Comparison of ENCODE assay signal across 27 cellular contexts in the genomic region with DNA sequence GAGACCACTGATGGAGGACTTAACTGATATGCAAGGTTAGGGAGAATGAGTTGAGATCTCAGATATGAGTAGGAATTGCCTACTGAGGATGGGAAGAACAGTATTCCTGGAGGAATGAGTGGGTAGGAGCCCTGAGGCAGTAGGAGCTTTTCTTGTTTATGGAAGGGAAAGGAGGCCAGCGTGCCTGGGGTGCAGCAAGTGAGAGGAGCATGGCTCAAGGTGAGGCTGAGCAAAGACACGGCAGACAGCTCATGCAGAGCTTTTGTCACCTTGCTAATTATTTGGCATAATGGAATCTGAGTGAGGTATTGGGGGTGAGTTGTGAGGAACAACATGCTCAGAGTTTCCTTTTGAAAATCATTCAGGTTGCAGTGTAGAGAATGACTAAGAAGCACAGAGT.
"Had no signal": no experiment of that assay in that cellular context is flagged by ENCODE, and none has a peak within 500 bp of the region (broad histone marks: within the 10 kb centered on the region; RNA-seq: fewer than 3 reads in every experiment).

No MANE protein-coding gene starts in this region.

- H3K4me3 ChIP-seq: ascending aorta, esophagus squamous epithelium, gastroesophageal sphincter had no signal

- H3K36me3 ChIP-seq: ascending aorta, esophagus squamous epithelium, gastroesophageal sphincter had no signal

- H3K27ac Mint-ChIP-seq: activated CD4-positive, alpha-beta memory T cell treated with anti-CD3 and anti-CD28 coated beads, Interleukin-2, amount 10 ng/mL, durations not matched to agents 7 days and 5 days; activated CD4-positive, alpha-beta T cell treated with anti-CD3 and anti-CD28 coated beads, Interleukin-2, amount 10 ng/mL, durations not matched to agents 7 days and 5 days; activated naive CD4-positive, alpha-beta T cell treated with anti-CD3 and anti-CD28 coated beads, Interleukin-2, amount 10 ng/mL, durations not matched to agents 7 days and 5 days; activated naive CD8-positive, alpha-beta T cell treated with anti-CD3 and anti-CD28 coated beads, Interleukin-2, amount 10 ng/mL, durations not matched to agents 7 days and 5 days; activated T-cell treated with anti-CD3 and anti-CD28 coated beads, Interleukin-2, amount 50 U/mL, for 24 hours; activated T-cell treated with anti-CD3 and anti-CD28 coated beads, Interleukin-2, amount 50 U/mL, for 72 hours; brain; effector memory CD8-positive, alpha-beta T cell had no signal

- H3K4me1 ChIP-seq: ascending aorta, esophagus squamous epithelium, gastroesophageal sphincter had no signal

- H3K4me3 Mint-ChIP-seq: activated CD4-positive, alpha-beta memory T cell treated with anti-CD3 and anti-CD28 coated beads, Interleukin-2, amount 10 ng/mL, durations not matched to agents 7 days and 5 days; activated CD4-positive, alpha-beta T cell treated with anti-CD3 and anti-CD28 coated beads, Interleukin-2, amount 10 ng/mL, durations not matched to agents 7 days and 5 days; activated naive CD4-positive, alpha-beta T cell treated with anti-CD3 and anti-CD28 coated beads, Interleukin-2, amount 10 ng/mL, durations not matched to agents 7 days and 5 days; activated naive CD8-positive, alpha-beta T cell treated with anti-CD3 and anti-CD28 coated beads, Interleukin-2, amount 10 ng/mL, durations not matched to agents 7 days and 5 days; activated T-cell treated with anti-CD3 and anti-CD28 coated beads, Interleukin-2, amount 50 U/mL, for 24 hours; activated T-cell treated with anti-CD3 and anti-CD28 coated beads, Interleukin-2, amount 50 U/mL, for 72 hours; brain; central memory CD8-positive, alpha-beta T cell; effector memory CD8-positive, alpha-beta T cell had no signal

- H3K4me1 Mint-ChIP-seq: activated CD4-positive, alpha-beta memory T cell treated with anti-CD3 and anti-CD28 coated beads, Interleukin-2, amount 10 ng/mL, durations not matched to agents 7 days and 5 days; activated CD4-positive, alpha-beta T cell treated with anti-CD3 and anti-CD28 coated beads, Interleukin-2, amount 10 ng/mL, durations not matched to agents 7 days and 5 days; activated naive CD4-positive, alpha-beta T cell treated with anti-CD3 and anti-CD28 coated beads, Interleukin-2, amount 10 ng/mL, durations not matched to agents 7 days and 5 days; activated naive CD8-positive, alpha-beta T cell treated with anti-CD3 and anti-CD28 coated beads, Interleukin-2, amount 10 ng/mL, durations not matched to agents 7 days and 5 days; brain; central memory CD8-positive, alpha-beta T cell had no signal

- H3K27me3 ChIP-seq: esophagus squamous epithelium, gastroesophageal sphincter had no signal

- ATAC-seq: activated naive CD4-positive, alpha-beta T cell treated with anti-CD3 and anti-CD28 coated beads, Interleukin-2, amount 50 U/mL, for 72 hours; activated T-cell treated with anti-CD3 and anti-CD28 coated beads, Interleukin-2, amount 50 U/mL, for 72 hours; effector memory CD8-positive, alpha-beta T cell; gastroesophageal sphincter had no signal

- H3K9me3 Mint-ChIP-seq: activated CD4-positive, alpha-beta memory T cell treated with anti-CD3 and anti-CD28 coated beads, Interleukin-2, amount 10 ng/mL, durations not matched to agents 7 days and 5 days; activated CD4-positive, alpha-beta T cell treated with anti-CD3 and anti-CD28 coated beads, Interleukin-2, amount 10 ng/mL, durations not matched to agents 7 days and 5 days; activated naive CD4-positive, alpha-beta T cell treated with anti-CD3 and anti-CD28 coated beads, Interleukin-2, amount 10 ng/mL, durations not matched to agents 7 days and 5 days; activated naive CD4-positive, alpha-beta T cell treated with anti-CD3 and anti-CD28 coated beads, Interleukin-2, amount 50 U/mL, for 72 hours; activated naive CD8-positive, alpha-beta T cell treated with anti-CD3 and anti-CD28 coated beads, Interleukin-2, amount 10 ng/mL, durations not matched to agents 7 days and 5 days; activated T-cell treated with anti-CD3 and anti-CD28 coated beads, Interleukin-2, amount 50 U/mL, for 24 hours; activated T-cell treated with anti-CD3 and anti-CD28 coated beads, Interleukin-2, amount 50 U/mL, for 72 hours; central memory CD8-positive, alpha-beta T cell; effector memory CD8-positive, alpha-beta T cell had no signal

- H3K9me3 ChIP-seq: ascending aorta, esophagus squamous epithelium, gastroesophageal sphincter had no signal

- H3K27me3 Mint-ChIP-seq: activated naive CD4-positive, alpha-beta T cell treated with anti-CD3 and anti-CD28 coated beads, Interleukin-2, amount 10 ng/mL, durations not matched to agents 7 days and 5 days; central memory CD8-positive, alpha-beta T cell had no signal

- H3K27ac ChIP-seq: ascending aorta, epithelial cell of prostate, esophagus squamous epithelium, gastroesophageal sphincter had no signal

- H3K36me3 Mint-ChIP-seq: activated naive CD4-positive, alpha-beta T cell treated with anti-CD3 and anti-CD28 coated beads, Interleukin-2, amount 10 ng/mL, durations not matched to agents 7 days and 5 days; activated naive CD4-positive, alpha-beta T cell treated with anti-CD3 and anti-CD28 coated beads, Interleukin-2, amount 50 U/mL, for 72 hours; activated naive CD8-positive, alpha-beta T cell treated with anti-CD3 and anti-CD28 coated beads, Interleukin-2, amount 10 ng/mL, durations not matched to agents 7 days and 5 days; brain had no signal

- DNase-seq: activated CD4-positive, alpha-beta memory T cell treated with anti-CD3 and anti-CD28 coated beads, Interleukin-2, amount 10 ng/mL, durations not matched to agents 7 days and 5 days; activated CD4-positive, alpha-beta T cell treated with anti-CD3 and anti-CD28 coated beads for 1 hour; activated CD4-positive, alpha-beta T cell treated with anti-CD3 and anti-CD28 coated beads for 4 hours; activated CD4-positive, alpha-beta T cell treated with anti-CD3 and anti-CD28 coated beads, Interleukin-2, amount 10 ng/mL, durations not matched to agents 7 days and 5 days; activated CD4-positive, alpha-beta T cell treated with anti-CD3 and anti-CD28 coated beads, Interleukin-2, amount 50 U/mL, for 4 hours; activated CD8-positive, alpha-beta memory T cell treated with anti-CD3 and anti-CD28 coated beads, Interleukin-2, amount 50 U/mL, for 48 hours; activated gamma-delta T cell; activated naive CD4-positive, alpha-beta T cell; activated naive CD4-positive, alpha-beta T cell treated with anti-CD3 and anti-CD28 coated beads, Interleukin-2, amount 10 ng/mL, durations not matched to agents 7 days and 5 days; activated naive CD8-positive, alpha-beta T cell treated with anti-CD3 and anti-CD28 coated beads, Interleukin-2, amount 10 ng/mL, durations not matched to agents 7 days and 5 days; activated T-cell treated with anti-CD3 and anti-CD28 coated beads for 4 hours; activated T-cell treated with anti-CD3 and anti-CD28 coated beads, Interleukin-2, amount 50 U/mL, for 24 hours; activated T-cell treated with anti-CD3 and anti-CD28 coated beads, Interleukin-2, amount 50 U/mL, for 72 hours; cortex of kidney; dermis blood vessel endothelial cell; effector CD4-positive, alpha-beta T cell; effector memory CD8-positive, alpha-beta T cell; esophagus squamous epithelium; foreskin melanocyte; head of caudate nucleus; T-helper 2 cell had no signal
